In the genomic region with DNA sequence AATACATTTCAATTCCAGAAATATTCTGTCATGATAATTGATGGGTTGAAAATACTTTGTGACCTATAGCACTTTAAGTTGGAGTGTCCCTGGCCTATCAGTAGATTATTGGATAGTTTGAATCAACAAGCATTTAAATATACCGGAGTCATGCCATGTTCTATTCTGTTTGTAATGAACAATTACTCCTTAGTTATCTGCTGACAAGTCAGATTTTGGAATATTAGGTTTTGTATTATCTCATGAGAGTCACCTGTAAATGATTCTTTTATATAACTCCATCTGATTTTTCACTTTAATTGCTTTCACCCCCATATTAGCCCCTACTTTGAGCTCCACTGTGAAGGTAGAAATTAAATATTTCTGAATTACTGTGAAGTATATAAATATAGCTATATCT, we compare ENCODE assay signal across 6 cellular contexts.
"Had no signal": no experiment of that assay in that cellular context is flagged by ENCODE, and none has a peak within 500 bp of the region (broad histone marks: within the 10 kb centered on the region; RNA-seq: fewer than 3 reads in every experiment).

No MANE protein-coding gene starts in this region.

- H3K4me3 ChIP-seq: K562 had no signal

- H3K27ac ChIP-seq: HL-60, KMS-11 had no signal

- H3K4me2 ChIP-seq: KMS-11 had no signal

- ATAC-seq: K562 had no signal

- DNase-seq: KBM-7, KG1 had no signal

- FAIRE-seq: HTR-8/SVneo, K562 had no signal

- H3K9ac ChIP-seq: KMS-11 had no signal
